ENCODE assay signal across 19 cellular contexts in genomic region chr12:6463211-6463610, GRCh38. TPM values are rescaled to one million over a fixed set of nuclear protein-coding genes. Genes with fewer than 3 reads are reported as not detected.
DNase-seq lines count a peak whose midpoint lies in the region; ATAC-seq, FAIRE-seq and TF ChIP-seq lines count a peak whose summit lies in the region.
"Had no signal": no experiment of that assay in that cellular context is flagged by ENCODE, and none has a peak within 500 bp of the region (broad histone marks: within the 10 kb centered on the region; RNA-seq: fewer than 3 reads in every experiment).

No MANE protein-coding gene starts in this region.

- peak; percentile 56 for DNase-seq in activated CD8-positive, alpha-beta memory T cell treated with anti-CD3 and anti-CD28 coated beads, Interleukin-2, amount 50 U/mL, for 48 hours
- no peak for DNase-seq in activated CD8-positive, alpha-beta memory T cell treated with anti-CD3 and anti-CD28 coated beads, Interleukin-2, amount 50 U/mL, for 4 hours
- DNase-seq in activated CD4-positive, alpha-beta memory T cell treated with anti-CD3 and anti-CD28 coated beads for 36 hours, result peak; percentile 38
- peak; percentile 39 for DNase-seq in endothelial cell of umbilical vein (ENCODE audit: low read depth, low spot score)
- DNase-seq in NCI-H774 (lab: John Stamatoyannopoulos, UW), result no peak
- no peak for DNase-seq in H4 (ENCODE audit: low spot score)
- DNase-seq: ACHN, DMS79 treated with DMSO at 0.1 percent for 48 hours, heart left ventricle, left cardiac atrium, SW 1271 had no signal

- no peaks in the 10 kb centered on the region for H3K27me3 Mint-ChIP-seq in activated CD4-positive, alpha-beta memory T cell treated with anti-CD3 and anti-CD28 coated beads for 36 hours

- H3K9ac ChIP-seq in endothelial cell of umbilical vein (replicated peaks; ENCODE audit: extremely low read depth, insufficient read depth, low read length), result no peak overlapping the region

- peak overlapping the region; percentile 76 for H3K4me3 Mint-ChIP-seq in activated CD4-positive, alpha-beta memory T cell treated with anti-CD3 and anti-CD28 coated beads for 36 hours
- H3K4me3 Mint-ChIP-seq: nephron had no signal

- no peak for TF ChIP-seq POLR2A in endothelial cell of umbilical vein (IDR thresholded peaks at IDR 0.05; ENCODE audit: low read depth, low read length)

- POLR2A ChIA-PET in activated CD4-positive, alpha-beta memory T cell treated with anti-CD3 and anti-CD28 coated beads for 36 hours (lab: Charles Lee), result interaction anchor here (1.0 to 6.1 kb wide), 8 partner anchors 12 to 127 kb away, joined by 3 to 96 read pairs (median 32); partner anchors contain the start of genes CD27, GAPDH, MRPL51 and TAPBPL
- POLR2A ChIA-PET in endothelial cell of umbilical vein (lab: Charles Lee), result interaction anchor here (1.4 kb wide), 1 partner anchor 71 kb away, joined by 3 read pairs; no protein-coding TSS in a partner anchor

- CTCF ChIA-PET in activated CD4-positive, alpha-beta memory T cell treated with anti-CD3 and anti-CD28 coated beads for 36 hours (lab: Charles Lee), result interaction anchor here (0.7 to 8.4 kb wide), 9 partner anchors 11 to 140 kb away, joined by 4 to 288 read pairs (median 7); partner anchors contain the start of genes CD27, GAPDH and TAPBPL
- CTCF ChIA-PET in endothelial cell of umbilical vein (lab: Charles Lee), result interaction anchor here (1.0 to 3.8 kb wide), 5 partner anchors 20 to 137 kb away, joined by 3 to 17 read pairs (median 6); no protein-coding TSS in a partner anchor

- H3K27ac Mint-ChIP-seq in activated CD4-positive, alpha-beta memory T cell treated with anti-CD3 and anti-CD28 coated beads for 36 hours, result peak overlapping the region; percentile 99
- H3K27ac Mint-ChIP-seq: nephron had no signal

- H3K27me3 ChIP-seq in endothelial cell of umbilical vein (ENCODE audit: control insufficient read depth in 2 of 2, insufficient read depth in 2 of 2, low read length in 2 of 2), result no peaks in the 10 kb centered on the region
- H3K27me3 ChIP-seq: ascending aorta, heart left ventricle had no signal

- no peak overlapping the region for H3K4me3 ChIP-seq in endothelial cell of umbilical vein (replicated peaks in 1 of 3; ENCODE audit: insufficient read depth in 1 of 3, low read depth in 1 of 3, low read length in 3 of 3)
- H3K4me3 ChIP-seq: ascending aorta, heart left ventricle had no signal

- no peaks in the 10 kb centered on the region for H4K20me1 ChIP-seq in endothelial cell of umbilical vein (replicated peaks; ENCODE audit: control insufficient read depth, extremely low read depth, insufficient read depth, low read length)

- no peaks in the 10 kb centered on the region for H3K9me3 ChIP-seq in endothelial cell of umbilical vein (replicated peaks; ENCODE audit: control insufficient read depth, insufficient read depth, low read length)
- H3K9me3 ChIP-seq: ascending aorta, heart left ventricle had no signal

- H3K4me2 ChIP-seq in endothelial cell of umbilical vein (ENCODE audit: insufficient read depth, low read length), result no peak overlapping the region

- intact Hi-C loops in activated CD4-positive, alpha-beta memory T cell treated with anti-CD3 and anti-CD28 coated beads for 36 hours (cut with micrococcal nuclease), result loop anchor here (2.0 kb wide), 2 partner anchors 72 to 128 kb away; partner anchors contain the start of gene GAPDH
- intact Hi-C loops in endothelial cell of umbilical vein (cut with micrococcal nuclease), result no loop called here

- no peaks in the 10 kb centered on the region for H3K9me3 Mint-ChIP-seq in activated CD4-positive, alpha-beta memory T cell treated with anti-CD3 and anti-CD28 coated beads for 36 hours
- H3K9me3 Mint-ChIP-seq: nephron had no signal

- H3K79me2 ChIP-seq in endothelial cell of umbilical vein (ENCODE audit: control insufficient read depth, insufficient read depth, low read length), result no peaks in the 10 kb centered on the region

- H3K4me1 Mint-ChIP-seq in activated CD4-positive, alpha-beta memory T cell treated with anti-CD3 and anti-CD28 coated beads for 36 hours (ENCODE audit: low read depth), result peaks cover 93% of the 10 kb centered on the region

- peaks cover 90% of the 10 kb centered on the region for H3K36me3 Mint-ChIP-seq in activated CD4-positive, alpha-beta memory T cell treated with anti-CD3 and anti-CD28 coated beads for 36 hours

- TF ChIP-seq CTCF in endothelial cell of umbilical vein (IDR thresholded peaks at IDR 0.05; ENCODE audit: extremely low read depth in 1 of 2, insufficient read depth in 1 of 2, low read depth in 1 of 2, low read length in 2 of 2), result no peak

- dilution Hi-C loops in endothelial cell of umbilical vein (cut with MboI; ENCODE audit: extremely low pct_ligation_motif_present, low sequenced_read_pairs), result no loop called here

- peaks cover 6 to 19% of the 10 kb centered on the region in 2 experiments for H3K36me3 ChIP-seq in endothelial cell of umbilical vein (ENCODE audit: control insufficient read depth in 2 of 2, extremely low read depth in 1 of 2, insufficient read depth in 2 of 2, low read length in 2 of 2)

- no peak overlapping the region for H2AFZ ChIP-seq in endothelial cell of umbilical vein (ENCODE audit: low read depth, low read length)

- peak; percentile 63 for FAIRE-seq in endothelial cell of umbilical vein (lab: Jason Lieb, UNC)
- FAIRE-seq: GM19239, H1 had no signal

- ATAC-seq in HG03571 (IDR thresholded peaks at IDR 0.05; ENCODE audit: unreplicated experiment), result no peak
- ATAC-seq: heart left ventricle, left cardiac atrium, sciatic nerve had no signal

- H3K27ac ChIP-seq in endothelial cell of umbilical vein (ENCODE audit: insufficient read depth, low read depth, low read length) (no peak overlapping the region), temporal lobe (ENCODE audit: low read depth, low read length) (peak overlapping the region; percentile 81)

- no peaks in the 10 kb centered on the region for H3K9me1 ChIP-seq in endothelial cell of umbilical vein (replicated peaks; ENCODE audit: control insufficient read depth, extremely low read depth, insufficient read depth, low read length)

- peaks cover 13% of the 10 kb centered on the region for H3K4me1 ChIP-seq in endothelial cell of umbilical vein (ENCODE audit: control insufficient read depth, extremely low read depth, insufficient read depth, low read length)

- BruUV-seq in endothelial cell of umbilical vein (replicated peaks; lab: Mats Ljungman, UMichigan), result no TSS peak

RNA-seq across cellular contexts. Expression of gene VAMP1, which starts 7.3 kb away (rescaled TPM):
- total RNA-seq in activated CD4-positive, alpha-beta memory T cell treated with anti-CD3 and anti-CD28 coated beads for 36 hours, result 10 to 100 TPM; 27.7 to 30.2 TPM
- 6.6 and 7.0 TPM in 2 replicates for total RNA-seq in endothelial cell of umbilical vein
- polyA plus RNA-seq in endothelial cell of umbilical vein, result 9.0 and 9.9 TPM in 2 replicates
- 4.3 and 5.3 TPM in 2 replicates for polyA plus RNA-seq in endothelial cell of umbilical vein (2011; cell fraction: cytosol; rRNA removed)
- 30.7 and 42.7 TPM in 2 replicates for polyA plus RNA-seq in endothelial cell of umbilical vein (2011; cell fraction: nucleus; rRNA removed)
- 6.9 and 8.4 TPM in 2 replicates for polyA plus RNA-seq in endothelial cell of umbilical vein (2012)
- polyA minus RNA-seq in endothelial cell of umbilical vein, result 5.5 and 12.9 TPM in 2 replicates
- 28.1 TPM for polyA minus RNA-seq in endothelial cell of umbilical vein (2011; cell fraction: cytosol; rRNA and poly(A)+ RNA removed)
- polyA minus RNA-seq in endothelial cell of umbilical vein (2011; cell fraction: nucleus; rRNA and poly(A)+ RNA removed), result 7.4 and 9.7 TPM in 2 replicates
- total RNA-seq in temporal lobe, result 0.98 TPM
- total RNA-seq in H4 (2014; rRNA removed; shearing (Covaris generic)), result 2.8 and 4.1 TPM in 2 replicates

RNA-seq across cellular contexts. Expression of gene TAPBPL, which starts 11.4 kb away (rescaled TPM):
- total RNA-seq in activated CD4-positive, alpha-beta memory T cell treated with anti-CD3 and anti-CD28 coated beads for 36 hours, result 10 to 100 TPM; 33.4 to 35.0 TPM
- 9.9 and 11.7 TPM in 2 replicates for total RNA-seq in endothelial cell of umbilical vein
- polyA plus RNA-seq in endothelial cell of umbilical vein, result 28.6 and 33.6 TPM in 2 replicates
- 18.1 and 19.6 TPM in 2 replicates for polyA plus RNA-seq in endothelial cell of umbilical vein (2011; cell fraction: cytosol; rRNA removed)
- polyA plus RNA-seq in endothelial cell of umbilical vein (2011; cell fraction: nucleus; rRNA removed), result 22.4 and 24.3 TPM in 2 replicates
- 5.8 and 7.5 TPM in 2 replicates for polyA plus RNA-seq in endothelial cell of umbilical vein (2012)
- 15.6 and 19.7 TPM in 2 replicates for polyA minus RNA-seq in endothelial cell of umbilical vein
- polyA minus RNA-seq in endothelial cell of umbilical vein (2011; cell fraction: cytosol; rRNA and poly(A)+ RNA removed), result not detected
- polyA minus RNA-seq in endothelial cell of umbilical vein (2011; cell fraction: nucleus; rRNA and poly(A)+ RNA removed), result 8.0 and 8.7 TPM in 2 replicates
- total RNA-seq in temporal lobe, result 0.98 TPM
- 8.6 and 20.5 TPM in 2 replicates for total RNA-seq in H4 (2014; rRNA removed; shearing (Covaris generic))

RNA-seq across cellular contexts. Expression of gene CD27, which starts 18.5 kb away (rescaled TPM):
- 10 to 100 TPM; 36.5 to 39.3 TPM for total RNA-seq in activated CD4-positive, alpha-beta memory T cell treated with anti-CD3 and anti-CD28 coated beads for 36 hours
- total RNA-seq in endothelial cell of umbilical vein (not detected in 2 replicates), temporal lobe (0.25 TPM)
- not detected in 2 replicates for polyA plus RNA-seq in endothelial cell of umbilical vein
- polyA plus RNA-seq in endothelial cell of umbilical vein (2011; cell fraction: cytosol; rRNA removed), result not detected in 2 replicates
- not detected in 2 replicates for polyA plus RNA-seq in endothelial cell of umbilical vein (2011; cell fraction: nucleus; rRNA removed)
- polyA plus RNA-seq in endothelial cell of umbilical vein (2012), result 0.15 and 0.28 TPM in 2 replicates
- not detected in 2 replicates for polyA minus RNA-seq in endothelial cell of umbilical vein
- not detected for polyA minus RNA-seq in endothelial cell of umbilical vein (2011; cell fraction: cytosol; rRNA and poly(A)+ RNA removed)
- not detected in 2 replicates for polyA minus RNA-seq in endothelial cell of umbilical vein (2011; cell fraction: nucleus; rRNA and poly(A)+ RNA removed)
- not detected in 2 replicates for total RNA-seq in H4 (2014; rRNA removed; shearing (Covaris generic))
- total RNA-seq: ascending aorta, M059J had no signal

RNA-seq across cellular contexts. Expression of gene MRPL51, which starts 29.9 kb away (rescaled TPM):
- total RNA-seq in activated CD4-positive, alpha-beta memory T cell treated with anti-CD3 and anti-CD28 coated beads for 36 hours, result 100 to 1,000 TPM; 289 to 312 TPM
- total RNA-seq in endothelial cell of umbilical vein (267 and 273 TPM in 2 replicates), temporal lobe (39.8 TPM)
- 84.5 and 147 TPM in 2 replicates for polyA plus RNA-seq in endothelial cell of umbilical vein
- polyA plus RNA-seq in endothelial cell of umbilical vein (2011; cell fraction: cytosol; rRNA removed), result 159 and 183 TPM in 2 replicates
- 54.5 and 64.9 TPM in 2 replicates for polyA plus RNA-seq in endothelial cell of umbilical vein (2011; cell fraction: nucleus; rRNA removed)
- 256 and 305 TPM in 2 replicates for polyA plus RNA-seq in endothelial cell of umbilical vein (2012)
- polyA minus RNA-seq in endothelial cell of umbilical vein, result 33.5 and 42.6 TPM in 2 replicates
- polyA minus RNA-seq in endothelial cell of umbilical vein (2011; cell fraction: cytosol; rRNA and poly(A)+ RNA removed), result 41.8 TPM
- polyA minus RNA-seq in endothelial cell of umbilical vein (2011; cell fraction: nucleus; rRNA and poly(A)+ RNA removed), result 9.0 and 11.2 TPM in 2 replicates
- 286 and 368 TPM in 2 replicates for total RNA-seq in H4 (2014; rRNA removed; shearing (Covaris generic))

RNA-seq across cellular contexts. Expression of gene NCAPD2, which starts 30.7 kb away (rescaled TPM):
- total RNA-seq in activated CD4-positive, alpha-beta memory T cell treated with anti-CD3 and anti-CD28 coated beads for 36 hours, result 100 to 1,000 TPM; 192 to 196 TPM
- total RNA-seq in endothelial cell of umbilical vein (77.3 and 90.1 TPM in 2 replicates), temporal lobe (11.6 TPM)
- polyA plus RNA-seq in endothelial cell of umbilical vein, result 33.6 and 41.8 TPM in 2 replicates
- 51.2 and 57.2 TPM in 2 replicates for polyA plus RNA-seq in endothelial cell of umbilical vein (2011; cell fraction: cytosol; rRNA removed)
- polyA plus RNA-seq in endothelial cell of umbilical vein (2011; cell fraction: nucleus; rRNA removed), result 57.7 and 61.4 TPM in 2 replicates
- polyA plus RNA-seq in endothelial cell of umbilical vein (2012), result 32.3 and 64.2 TPM in 2 replicates
- 96.4 and 101 TPM in 2 replicates for polyA minus RNA-seq in endothelial cell of umbilical vein
- 117 TPM for polyA minus RNA-seq in endothelial cell of umbilical vein (2011; cell fraction: cytosol; rRNA and poly(A)+ RNA removed)
- 40.0 and 76.8 TPM in 2 replicates for polyA minus RNA-seq in endothelial cell of umbilical vein (2011; cell fraction: nucleus; rRNA and poly(A)+ RNA removed)
- total RNA-seq in H4 (2014; rRNA removed; shearing (Covaris generic)), result 126 and 187 TPM in 2 replicates

Comparison
In these comparisons a context has a peak if more than half of its experiments do, and no peak if none do; other contexts are left out.
1. DNase-seq: peak in activated CD8-positive, alpha-beta memory T cell treated with anti-CD3 and anti-CD28 coated beads, Interleukin-2, amount 50 U/mL, for 48 hours (single experiment), activated CD4-positive, alpha-beta memory T cell treated with anti-CD3 and anti-CD28 coated beads for 36 hours (single experiment) and endothelial cell of umbilical vein (single experiment); none in activated CD8-positive, alpha-beta memory T cell treated with anti-CD3 and anti-CD28 coated beads, Interleukin-2, amount 50 U/mL, for 4 hours (single experiment), NCI-H774 (single experiment) and H4 (single experiment).
2. RNA of gene CD27, which starts 18.5 kb away (total RNA-seq): 36.5 to 39.3 TPM in activated CD4-positive, alpha-beta memory T cell treated with anti-CD3 and anti-CD28 coated beads for 36 hours; 0.25 TPM in temporal lobe (single experiment), not detected in endothelial cell of umbilical vein and not detected in H4; every median in the first group is over 10 times any median in the second.